ENCODE assay signal across 14 cellular contexts in the genomic region with DNA sequence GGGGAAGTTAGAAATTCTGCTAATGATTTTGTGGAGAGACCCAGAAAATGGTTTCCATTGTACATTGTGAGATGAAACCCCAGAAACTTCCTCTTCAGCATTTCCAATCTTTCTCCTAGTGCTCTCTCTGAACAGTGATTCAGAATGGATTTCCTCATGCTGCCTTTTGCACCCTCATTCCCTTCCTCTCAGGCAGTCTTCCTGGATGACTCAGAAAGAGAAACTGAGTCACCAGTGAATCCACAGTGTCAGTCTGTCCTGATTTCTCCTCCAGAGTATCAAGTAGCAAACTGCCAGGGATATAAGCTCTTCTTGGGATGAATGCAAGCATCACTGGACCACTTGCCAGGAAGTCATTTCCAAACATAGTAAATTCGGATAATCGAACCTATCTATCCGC.
"Had no signal": no experiment of that assay in that cellular context is flagged by ENCODE, and none has a peak within 500 bp of the region (broad histone marks: within the 10 kb centered on the region; RNA-seq: fewer than 3 reads in every experiment).

No MANE protein-coding gene starts in this region.

- H3K27ac Mint-ChIP-seq: activated naive CD8-positive, alpha-beta T cell; activated T-helper 1 cell treated with anti-CD3 and anti-CD28 coated beads, Interleukin-12 subunit alpha, Interleukin-12 subunit beta, Interleukin-2, Interleukin-4 antibody, amounts not matched to agents 30 ng/mL and 10 ng/mL and 1 ng/mL, durations not matched to agents 14 hours and 24 hours and 36 hours; endodermal cell; nephron; T-helper 1 cell treated with Interleukin-12 subunit alpha and Interleukin-12 subunit beta and Interleukin-4 antibody, amounts not matched to agents 30 μg/mL and 1 μg/mL, for 36 hours had no signal

- H3K9me3 Mint-ChIP-seq: immature natural killer cell had no signal

- H3K27me3 Mint-ChIP-seq: activated naive CD8-positive, alpha-beta T cell had no signal

- H3K4me3 ChIP-seq: tibial nerve had no signal

- DNase-seq: activated CD4-positive, CD25-positive, alpha-beta regulatory T cell treated with anti-CD3 and anti-CD28 coated beads, Interleukin-2, amount 50 U/mL, for 72 hours; activated T-cell treated with anti-CD3 and anti-CD28 coated beads for 4 hours; amygdala; endodermal cell; erythroblast; immature natural killer cell; mesendoderm; stimulated activated CD4-positive, alpha-beta T cell treated with anti-CD3 and anti-CD28 coated beads, Interleukin-12 subunit alpha, Interleukin-12 subunit beta, amount 100 ng/mL, for 4 hours; stimulated activated naive CD8-positive, alpha-beta T cell treated with anti-CD3 and anti-CD28 coated beads, Interleukin-15, Interleukin-2, amounts not matched to agents 100 U/mL and 50 U/mL, for 24 hours had no signal

- H3K4me3 Mint-ChIP-seq: activated naive CD8-positive, alpha-beta T cell; activated T-helper 1 cell treated with anti-CD3 and anti-CD28 coated beads, Interleukin-12 subunit alpha, Interleukin-12 subunit beta, Interleukin-2, Interleukin-4 antibody, amounts not matched to agents 30 ng/mL and 10 ng/mL and 1 ng/mL, durations not matched to agents 14 hours and 24 hours and 36 hours; endodermal cell; immature natural killer cell; nephron; T-helper 1 cell treated with Interleukin-12 subunit alpha and Interleukin-12 subunit beta and Interleukin-4 antibody, amounts not matched to agents 30 μg/mL and 1 μg/mL, for 36 hours had no signal

- H3K36me3 Mint-ChIP-seq: activated naive CD8-positive, alpha-beta T cell had no signal
